Comparison of ENCODE assay signal across 8 cellular contexts in the genomic region with DNA sequence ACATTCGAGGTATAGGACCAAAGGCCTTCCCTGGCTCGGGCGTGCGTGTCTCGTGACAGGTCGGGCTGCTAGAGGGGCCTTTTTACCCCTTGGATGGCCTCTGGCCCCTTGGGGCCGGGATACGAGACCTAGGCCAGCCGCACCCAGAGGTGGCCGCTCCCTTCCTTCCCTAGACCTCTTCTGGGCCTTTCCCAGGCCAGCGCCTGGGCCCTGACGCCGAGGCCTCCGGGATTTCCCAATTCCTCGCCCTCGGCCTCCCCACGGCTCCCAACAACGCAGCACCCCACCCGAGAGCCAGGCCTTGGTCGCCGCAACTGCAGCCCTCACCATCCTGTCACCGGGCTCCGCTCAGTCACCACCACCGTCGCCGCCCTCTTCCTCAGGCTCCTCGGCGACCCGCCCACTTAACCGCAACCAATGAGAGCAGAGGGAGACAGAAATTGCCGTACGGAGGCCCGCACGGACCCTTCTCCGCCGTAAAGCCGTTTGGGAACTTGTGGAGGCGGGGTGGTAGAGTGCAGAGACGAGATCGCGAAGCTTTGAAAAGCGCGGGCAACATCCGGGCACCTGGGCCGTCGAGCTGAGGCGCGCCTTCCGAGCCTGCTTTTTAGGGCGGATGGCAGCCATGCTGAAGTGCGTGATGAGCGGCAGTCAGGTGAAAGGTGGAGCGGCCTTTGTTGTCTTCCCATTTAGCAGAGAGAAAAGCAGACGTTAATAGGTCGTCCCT. TPM values are rescaled to one million over a fixed set of nuclear protein-coding genes. Genes with fewer than 3 reads are reported as not detected.
DNase-seq lines count a peak whose midpoint lies in the region; ATAC-seq and TF ChIP-seq lines count a peak whose summit lies in the region.

A gene (plus strand): TSS at position 610 of the 727 bp plus-strand sequence. CDS start 7 bp downstream, at position 617.
A gene (minus strand): TSS at position 390 of the 727 bp plus-strand sequence. CDS start 60 bp downstream, at position 330.

- peak within 1 kb of the TSS; percentile 62 for H3K27ac ChIP-seq in PC-3 (ENCODE audit: low read length)
- H3K27ac ChIP-seq in mucosa of rectum (ENCODE audit: low read depth in 2 of 2, low read length in 2 of 2): peak within 1 kb of the TSS; percentile 92 to 94

- H3K9me3 Mint-ChIP-seq in activated T-cell treated with anti-CD3 and anti-CD28 coated beads, Interleukin-2, amount 50 U/mL, for 24 hours: peaks cover 8% of the 10 kb centered on the region

- POLR2A ChIA-PET in PC-3 (lab: Charles Lee; ENCODE audit: unreplicated experiment): interaction anchor here (1.0 kb wide), 1 partner anchor 34 kb away, joined by 9 read pairs; a partner anchor contains a TSS

- peaks cover 22% of the 10 kb centered on the region for H3K4me1 ChIP-seq in PC-3 (ENCODE audit: insufficient read depth, low read length)
- H3K4me1 ChIP-seq in mucosa of rectum (ENCODE audit: control insufficient read depth in 2 of 2, insufficient read depth in 2 of 2, low read length in 2 of 2): peaks cover 14 to 19% of the 10 kb centered on the region in 2 donors

- peaks cover 39% of the 10 kb centered on the region for H3K4me1 Mint-ChIP-seq in activated T-cell treated with anti-CD3 and anti-CD28 coated beads, Interleukin-2, amount 50 U/mL, for 24 hours (ENCODE audit: low read depth)

- peak within 1 kb of the TSS; percentile 90 for H2AFZ ChIP-seq in PC-3 (ENCODE audit: low read length)

- H3K27me3 ChIP-seq in PC-3 (ENCODE audit: low read length) (no peaks in the 10 kb centered on the region), mucosa of rectum (ENCODE audit: control insufficient read depth in 2 of 2, insufficient read depth in 2 of 2, low read length in 2 of 2) (no peaks in the 10 kb centered on the region)

- H3K79me2 ChIP-seq in PC-3 (ENCODE audit: low read length): peaks cover 46% of the 10 kb centered on the region

- TF ChIP-seq POLR2A in erythroblast (IDR thresholded peaks at IDR 0.05; ENCODE audit: low read length): peak; percentile 95

- peak within 1 kb of the TSS; percentile 85 for H3K4me2 ChIP-seq in PC-3 (ENCODE audit: low read length)

- H3K36me3 ChIP-seq in PC-3 (ENCODE audit: low read depth, low read length): peaks cover 7% of the 10 kb centered on the region; the same call in 1 of the 2 replicates
- H3K36me3 ChIP-seq in mucosa of rectum (ENCODE audit: control insufficient read depth in 2 of 2, insufficient read depth in 2 of 2, low read length in 2 of 2): no peaks in the 10 kb centered on the region

- intact Hi-C loops in PC-3 (cut with micrococcal nuclease): loop anchor here (1.0 kb wide), 1 partner anchor 34 kb away; a partner anchor contains a TSS

- TF ChIP-seq CTCF in PC-3 (conservative IDR thresholded peaks at IDR 0.05; ENCODE audit: low read depth, low read length): no peak

- peak within 1 kb of the TSS; percentile 98 for H3K27ac Mint-ChIP-seq in activated T-cell treated with anti-CD3 and anti-CD28 coated beads, Interleukin-2, amount 50 U/mL, for 24 hours

- no peaks in the 10 kb centered on the region for H3K9me2 ChIP-seq in PC-3 (replicated peaks; ENCODE audit: low read length)

- H3K27me3 Mint-ChIP-seq in activated T-cell treated with anti-CD3 and anti-CD28 coated beads, Interleukin-2, amount 50 U/mL, for 24 hours: no peaks in the 10 kb centered on the region

- H3F3A ChIP-seq in PC-3 (ENCODE audit: low read length, unreplicated experiment): no peaks in the 10 kb centered on the region

- CTCF ChIA-PET in PC-3 (lab: Charles Lee): no interaction called here

- DNase-seq in DMS53 (lab: John Stamatoyannopoulos, UW) (peak; percentile 100), PC-3 (peak; percentile 99), erythroblast (lab: John Stamatoyannopoulos, UW) (peak; percentile 99)
- peak; percentile 99 for DNase-seq in Jurkat, Clone E6-1 (ENCODE audit: low read depth, low spot score)
- peak; percentile 97 for DNase-seq in activated T-cell treated with anti-CD3 and anti-CD28 coated beads, Interleukin-2, amount 50 U/mL, for 24 hours
- DNase-seq in stimulated activated CD8-positive, alpha-beta memory T cell treated with anti-CD3 and anti-CD28 coated beads, Interleukin-4, amount 100 ng/mL, for 4 hours (ENCODE audit: low read depth in 2 of 2, low spot score in 1 of 2): peak; percentile 97 to 98

- peak within 1 kb of the TSS; percentile 94 for H3K9ac ChIP-seq in PC-3 (ENCODE audit: low read length)
- H3K9ac ChIP-seq in mucosa of rectum (ENCODE audit: low read depth in 1 of 2, low read length in 2 of 2): peak within 1 kb of the TSS; percentile 90 to 96

- no TSS peak for BruUV-seq in PC-3 (replicated peaks; lab: Mats Ljungman, UMichigan)

- peaks cover 50% of the 10 kb centered on the region for H3K36me3 Mint-ChIP-seq in activated T-cell treated with anti-CD3 and anti-CD28 coated beads, Interleukin-2, amount 50 U/mL, for 24 hours (ENCODE audit: low read depth)

- H3K9me3 ChIP-seq in PC-3 (ENCODE audit: low read length) (no peaks in the 10 kb centered on the region), mucosa of rectum (ENCODE audit: control insufficient read depth in 2 of 2, low read length in 2 of 2) (no peaks in the 10 kb centered on the region)

- 0 out of 2 replicates have a peak, but pooled peaks cover 3% of the 10 kb centered on the region for H4K20me1 ChIP-seq in PC-3 (ENCODE audit: low read length)

- peak; percentile 93 for ATAC-seq in GM21717 (IDR thresholded peaks at IDR 0.05; ENCODE audit: unreplicated experiment)
- peak; percentile 95 for ATAC-seq in PC-3

- H3K4me3 Mint-ChIP-seq in activated T-cell treated with anti-CD3 and anti-CD28 coated beads, Interleukin-2, amount 50 U/mL, for 24 hours: peak within 1 kb of the TSS; percentile 96

- peak within 1 kb of the TSS; percentile 95 for H3K4me3 ChIP-seq in Jurkat, Clone E6-1 (ENCODE audit: low read length)
- H3K4me3 ChIP-seq in PC-3 (ENCODE audit: low read length): peak within 1 kb of the TSS; percentile 96
- peak within 1 kb of the TSS; percentile 97 to 98 for H3K4me3 ChIP-seq in mucosa of rectum (ENCODE audit: low read length in 2 of 2)

RNA-seq across cellular contexts. Expression of the first gene that starts in this region (rescaled TPM):
- polyA plus RNA-seq in Jurkat, Clone E6-1 (2012; ENCODE audit: insufficient read depth, insufficient read length): 1.6 TPM
- total RNA-seq in PC-3 (2014; rRNA removed): 0.40 and 0.52 TPM in 2 replicates

RNA-seq across cellular contexts. Expression of the second gene that starts in this region (rescaled TPM):
- polyA plus RNA-seq in Jurkat, Clone E6-1 (2012; ENCODE audit: insufficient read depth, insufficient read length): 162 TPM
- 96.5 and 114 TPM in 2 replicates for total RNA-seq in PC-3 (2014; rRNA removed)

Comparison
In these comparisons a context has a peak if more than half of its experiments do, and no peak if none do; other contexts are left out.
1. Peak in every context shown above with its lines: DNase-seq, ATAC-seq, H3K4me3 ChIP-seq and H3K27ac ChIP-seq.